In genomic region chr11:134036484-134037092, GRCh38 we compare ENCODE assay signal across 8 cellular contexts. TPM values are rescaled to one million over a fixed set of nuclear protein-coding genes. Genes with fewer than 3 reads are reported as not detected.
DNase-seq lines count a peak whose midpoint lies in the region; ATAC-seq and TF ChIP-seq lines count a peak whose summit lies in the region.

No MANE protein-coding gene starts in this region.

- no peaks in the 10 kb centered on the region for H3K36me3 ChIP-seq in iPS-20b (ENCODE audit: insufficient read depth, low read depth, low read length)

- H3K36me3 Mint-ChIP-seq in activated naive CD8-positive, alpha-beta T cell treated with anti-CD3 and anti-CD28 coated beads, Interleukin-2, amount 10 ng/mL, durations not matched to agents 7 days and 5 days, result peaks cover 4% of the 10 kb centered on the region
- no peaks in the 10 kb centered on the region for H3K36me3 Mint-ChIP-seq in stimulated activated naive CD8-positive, alpha-beta T cell treated with anti-CD3 and anti-CD28 coated beads, Interleukin-15, Interleukin-2, amounts not matched to agents 100 ng/mL and 50 ng/mL, for 24 hours (ENCODE audit: low read depth)

- H3K9me3 Mint-ChIP-seq in activated naive CD8-positive, alpha-beta T cell treated with anti-CD3 and anti-CD28 coated beads, Interleukin-2, amount 10 ng/mL, durations not matched to agents 7 days and 5 days, result no peaks in the 10 kb centered on the region
- no peaks in the 10 kb centered on the region for H3K9me3 Mint-ChIP-seq in stimulated activated naive CD8-positive, alpha-beta T cell treated with anti-CD3 and anti-CD28 coated beads, Interleukin-15, Interleukin-2, amounts not matched to agents 100 ng/mL and 50 ng/mL, for 24 hours

- peaks cover 46% of the 10 kb centered on the region for H3K4me1 Mint-ChIP-seq in activated naive CD8-positive, alpha-beta T cell treated with anti-CD3 and anti-CD28 coated beads, Interleukin-2, amount 10 ng/mL, durations not matched to agents 7 days and 5 days
- H3K4me1 Mint-ChIP-seq in stimulated activated naive CD8-positive, alpha-beta T cell treated with anti-CD3 and anti-CD28 coated beads, Interleukin-15, Interleukin-2, amounts not matched to agents 100 ng/mL and 50 ng/mL, for 24 hours (ENCODE audit: low read depth), result peaks cover 60% of the 10 kb centered on the region

- peaks cover 35% of the 10 kb centered on the region for H3K27me3 ChIP-seq in HL-60 (ENCODE audit: insufficient read depth, poor library complexity, severe bottlenecking)
- H3K27me3 ChIP-seq in iPS-20b (ENCODE audit: insufficient read depth, low read length), result peaks cover 16% of the 10 kb centered on the region

- peak; percentile 9 for ATAC-seq in activated naive CD8-positive, alpha-beta T cell treated with anti-CD3 and anti-CD28 coated beads, Interleukin-2, amount 10 ng/mL, durations not matched to agents 7 days and 5 days (ENCODE audit: low read depth)
- ATAC-seq in HG02763 (IDR thresholded peaks at IDR 0.05; ENCODE audit: unreplicated experiment), result no peak
- ATAC-seq in GM21737 (IDR thresholded peaks at IDR 0.05; ENCODE audit: unreplicated experiment), result no peak

- peak overlapping the region; percentile 92 for H3K27ac Mint-ChIP-seq in activated naive CD8-positive, alpha-beta T cell treated with anti-CD3 and anti-CD28 coated beads, Interleukin-2, amount 10 ng/mL, durations not matched to agents 7 days and 5 days
- peak overlapping the region; percentile 82 for H3K27ac Mint-ChIP-seq in stimulated activated naive CD8-positive, alpha-beta T cell treated with anti-CD3 and anti-CD28 coated beads, Interleukin-15, Interleukin-2, amounts not matched to agents 100 ng/mL and 50 ng/mL, for 24 hours

- H3K4me3 ChIP-seq in HL-60 (replicated peaks; ENCODE audit: insufficient read depth, low read length), result peak overlapping the region; percentile 26
- peak overlapping the region; percentile 71; the same call in 1 of the 2 replicates for H3K4me3 ChIP-seq in iPS-20b (ENCODE audit: low read length)

- no peak for TF ChIP-seq CTCF in HL-60 (IDR thresholded peaks at IDR 0.05; ENCODE audit: insufficient read depth, low read length)

- DNase-seq in HL-60 (ENCODE audit: low read depth in 1 of 2, low spot score in 1 of 2), result no peak
- peak; percentile 64 for DNase-seq in activated naive CD8-positive, alpha-beta T cell treated with anti-CD3 and anti-CD28 coated beads, Interleukin-2, amount 10 ng/mL, durations not matched to agents 7 days and 5 days
- no peak for DNase-seq in HK-2 (ENCODE audit: unreplicated experiment)
- DNase-seq in GF-D8 (lab: John Stamatoyannopoulos, UW), result no peak

- peaks cover 3% of the 10 kb centered on the region for H3K27me3 Mint-ChIP-seq in activated naive CD8-positive, alpha-beta T cell treated with anti-CD3 and anti-CD28 coated beads, Interleukin-2, amount 10 ng/mL, durations not matched to agents 7 days and 5 days
- H3K27me3 Mint-ChIP-seq in stimulated activated naive CD8-positive, alpha-beta T cell treated with anti-CD3 and anti-CD28 coated beads, Interleukin-15, Interleukin-2, amounts not matched to agents 100 ng/mL and 50 ng/mL, for 24 hours, result peaks cover 4% of the 10 kb centered on the region

- H3K9ac ChIP-seq in iPS-20b (ENCODE audit: low read depth, low read length), result peak overlapping the region; percentile 75; the same call in 1 of the 2 replicates

- H3K27ac ChIP-seq in HL-60 (replicated peaks) (no peak overlapping the region), iPS-20b (ENCODE audit: low read length) (no peak overlapping the region)

- POLR2A ChIA-PET in activated naive CD8-positive, alpha-beta T cell treated with anti-CD3 and anti-CD28 coated beads, Interleukin-2, amount 10 ng/mL, durations not matched to agents 7 days and 5 days (lab: Charles Lee), result interaction anchor here (1.0 to 2.4 kb wide), 10 partner anchors 9 to 240 kb away, joined by 3 to 12 read pairs (median 4); partner anchors contain the start of genes GLB1L3, JAM3, NCAPD3 and VPS26B

- H3K9me3 ChIP-seq in iPS-20b (ENCODE audit: insufficient read depth, low read depth, low read length), result no peaks in the 10 kb centered on the region

- peak overlapping the region; percentile 88 for H3K4me3 Mint-ChIP-seq in activated naive CD8-positive, alpha-beta T cell treated with anti-CD3 and anti-CD28 coated beads, Interleukin-2, amount 10 ng/mL, durations not matched to agents 7 days and 5 days
- peak overlapping the region; percentile 79 for H3K4me3 Mint-ChIP-seq in stimulated activated naive CD8-positive, alpha-beta T cell treated with anti-CD3 and anti-CD28 coated beads, Interleukin-15, Interleukin-2, amounts not matched to agents 100 ng/mL and 50 ng/mL, for 24 hours

- peaks cover 17% of the 10 kb centered on the region for H3K4me1 ChIP-seq in iPS-20b (ENCODE audit: insufficient read depth, low read length)

RNA-seq across cellular contexts. Expression of gene JAM3, which starts 32.3 kb away (rescaled TPM):
- 10 to 100 TPM; 21.1 to 23.7 TPM for total RNA-seq in activated naive CD8-positive, alpha-beta T cell treated with anti-CD3 and anti-CD28 coated beads, Interleukin-2, amount 10 ng/mL, durations not matched to agents 7 days and 5 days
